In genomic region chr2:191066281-191067233, GRCh38 we compare ENCODE assay signal across 18 cellular contexts. TPM values are rescaled to one million over a fixed set of nuclear protein-coding genes. Genes with fewer than 3 reads are reported as not detected.
DNase-seq lines count a peak whose midpoint lies in the region; TF ChIP-seq lines count a peak whose summit lies in the region.
"Had no signal": no experiment of that assay in that cellular context is flagged by ENCODE, and none has a peak within 500 bp of the region (broad histone marks: within the 10 kb centered on the region; RNA-seq: fewer than 3 reads in every experiment).

No MANE protein-coding gene starts in this region.

- H4K8ac ChIP-seq in neuronal stem cell (ENCODE audit: low read depth, low read length) = no peak overlapping the region

- no peak overlapping the region for H2BK15ac ChIP-seq in neuronal stem cell (ENCODE audit: low read length)

- no peak overlapping the region for H2BK120ac ChIP-seq in neuronal stem cell (ENCODE audit: low read depth, low read length)

- H2BK5ac ChIP-seq in neuronal stem cell (ENCODE audit: low read length) = no peak overlapping the region

- H3K4me2 ChIP-seq in neuronal stem cell (ENCODE audit: insufficient read depth, low read length, poor library complexity, severe bottlenecking) = no peak overlapping the region

- no peaks in the 10 kb centered on the region for H3K4me1 ChIP-seq in neuronal stem cell (ENCODE audit: control insufficient read depth in 2 of 2, insufficient read depth in 1 of 2, low read depth in 1 of 2, low read length in 2 of 2)
- H3K4me1 ChIP-seq: transverse colon had no signal

- no peaks in the 10 kb centered on the region for H3K9me3 ChIP-seq in neuronal stem cell (replicated peaks in 1 of 2; ENCODE audit: control insufficient read depth in 2 of 2, insufficient read depth in 1 of 2, low read depth in 1 of 2, low read length in 2 of 2)
- H3K9me3 ChIP-seq: transverse colon had no signal

- TF ChIP-seq POLR2A in erythroblast (IDR thresholded peaks at IDR 0.05; ENCODE audit: low read length) = no peak

- no peak overlapping the region for H2BK12ac ChIP-seq in neuronal stem cell (ENCODE audit: low read length)

- WGBS in neuronal stem cell (ENCODE audit: extremely low coverage in 2 of 2, insufficient read length in 2 of 2, insufficient replicate concordance in 1 of 2), 2 donors = no CpG with 5 or more reads among the region's 7 CpGs

- H3K4me1 Mint-ChIP-seq in activated T-helper 1 cell treated with anti-CD3 and anti-CD28 coated beads, Interleukin-12 subunit alpha, Interleukin-12 subunit beta, Interleukin-2, Interleukin-4 antibody, amounts not matched to agents 30 ng/mL and 10 ng/mL and 1 ng/mL, durations not matched to agents 14 hours and 24 hours and 36 hours (ENCODE audit: low read depth) = peaks cover 90% of the 10 kb centered on the region
- H3K4me1 Mint-ChIP-seq: nephron had no signal

- H2AFZ ChIP-seq in neuronal stem cell (ENCODE audit: low read length) = peak overlapping the region; percentile 3
- H2AFZ ChIP-seq: GM23338 had no signal

- no peak overlapping the region for H2AK5ac ChIP-seq in neuronal stem cell (ENCODE audit: low read depth, low read length)

- H3K27me3 Mint-ChIP-seq in activated T-helper 1 cell treated with anti-CD3 and anti-CD28 coated beads, Interleukin-12 subunit alpha, Interleukin-12 subunit beta, Interleukin-2, Interleukin-4 antibody, amounts not matched to agents 30 ng/mL and 10 ng/mL and 1 ng/mL, durations not matched to agents 14 hours and 24 hours and 36 hours (ENCODE audit: insufficient read depth) = no peaks in the 10 kb centered on the region

- in situ Hi-C loops in KBM-7 (cut with MboI; ENCODE audit: low pct_unique_long_range_greater_than_20kb, low sequenced_read_pairs) = no loop called here

- no peaks in the 10 kb centered on the region for H3K36me3 ChIP-seq in neuronal stem cell (replicated peaks in 1 of 2; ENCODE audit: control insufficient read depth in 2 of 2, insufficient read depth in 2 of 2, low read length in 2 of 2)
- H3K36me3 ChIP-seq: transverse colon had no signal

- no peak overlapping the region for H3K18ac ChIP-seq in neuronal stem cell (ENCODE audit: low read length)

- intact Hi-C loops in activated T-helper 1 cell treated with anti-CD3 and anti-CD28 coated beads, Interleukin-12 subunit alpha, Interleukin-12 subunit beta, Interleukin-2, Interleukin-4 antibody, amounts not matched to agents 30 ng/mL and 10 ng/mL and 1 ng/mL, durations not matched to agents 14 hours and 24 hours and 36 hours (cut with micrococcal nuclease) = loop anchor here (1.0 to 2.0 kb wide), 3 partner anchors 12 to 84 kb away; partner anchors contain the start of gene STAT4

- peaks cover 2% of the 10 kb centered on the region for H3K9me3 Mint-ChIP-seq in activated T-helper 1 cell treated with anti-CD3 and anti-CD28 coated beads, Interleukin-12 subunit alpha, Interleukin-12 subunit beta, Interleukin-2, Interleukin-4 antibody, amounts not matched to agents 30 ng/mL and 10 ng/mL and 1 ng/mL, durations not matched to agents 14 hours and 24 hours and 36 hours
- H3K9me3 Mint-ChIP-seq: GM23338, nephron had no signal

- no peak overlapping the region for H3K9ac ChIP-seq in neuronal stem cell (ENCODE audit: low read depth, low read length, poor library complexity)

- H3K4me3 Mint-ChIP-seq in activated T-helper 1 cell treated with anti-CD3 and anti-CD28 coated beads, Interleukin-12 subunit alpha, Interleukin-12 subunit beta, Interleukin-2, Interleukin-4 antibody, amounts not matched to agents 30 ng/mL and 10 ng/mL and 1 ng/mL, durations not matched to agents 14 hours and 24 hours and 36 hours = peak overlapping the region; percentile 78
- H3K4me3 Mint-ChIP-seq: GM23338, nephron had no signal

- H4K91ac ChIP-seq in neuronal stem cell (ENCODE audit: low read depth, low read length, poor library complexity) = no peak overlapping the region

- H3K4me3 ChIP-seq in neuronal stem cell (ENCODE audit: low read length in 2 of 2) = no peak overlapping the region
- H3K4me3 ChIP-seq: GM23338, skin epidermis, transverse colon had no signal

- H3K36me3 Mint-ChIP-seq in activated T-helper 1 cell treated with anti-CD3 and anti-CD28 coated beads, Interleukin-12 subunit alpha, Interleukin-12 subunit beta, Interleukin-2, Interleukin-4 antibody, amounts not matched to agents 30 ng/mL and 10 ng/mL and 1 ng/mL, durations not matched to agents 14 hours and 24 hours and 36 hours (ENCODE audit: low read depth) = peaks cover 54% of the 10 kb centered on the region

- H3K4ac ChIP-seq in neuronal stem cell (ENCODE audit: low read length) = no peak overlapping the region

- no peaks in the 10 kb centered on the region for H3K27me3 ChIP-seq in neuronal stem cell (ENCODE audit: control insufficient read depth in 3 of 3, insufficient read depth in 3 of 3, low read depth in 1 of 3, low read length in 3 of 3)
- H3K27me3 ChIP-seq: transverse colon had no signal

- no peak overlapping the region for H3K14ac ChIP-seq in neuronal stem cell (ENCODE audit: low read length)

- no peak overlapping the region for H3K23ac ChIP-seq in neuronal stem cell (ENCODE audit: low read depth, low read length, poor library complexity)

- no peak overlapping the region for H3K27ac ChIP-seq in neuronal stem cell (replicated peaks; ENCODE audit: low read length)

- H3K79me1 ChIP-seq in neuronal stem cell (ENCODE audit: low read depth, low read length) = no peaks in the 10 kb centered on the region

- DNase-seq in NOMO-1 treated with DMSO at 0.1 percent for 48 hours (lab: John Stamatoyannopoulos, UW; ENCODE audit: unreplicated experiment) (peak; percentile 34), NOMO-1 treated with dmso at 0.1 percent for 144 hours (lab: John Stamatoyannopoulos, UW; ENCODE audit: unreplicated experiment) (no peak), KBM-7 (peak; percentile 71), neuronal stem cell (ENCODE audit: low spot score) (no peak), NCI-H1092 treated with DMSO at 0.1 percent for 48 hours (lab: John Stamatoyannopoulos, UW) (no peak), erythroblast (lab: John Stamatoyannopoulos, UW) (no peak), C1 segment of cervical spinal cord (lab: John Stamatoyannopoulos, UW) (no peak)
- DNase-seq in activated T-helper 1 cell treated with anti-CD3 and anti-CD28 coated beads, Interleukin-12 subunit alpha, Interleukin-12 subunit beta, Interleukin-2, Interleukin-4 antibody, amounts not matched to agents 30 ng/mL and 10 ng/mL and 1 ng/mL, durations not matched to agents 14 hours and 24 hours and 36 hours (ENCODE audit: low spot score) = no peak
- DNase-seq: 8988T; activated CD4-positive, alpha-beta T cell treated with anti-CD3 and anti-CD28 coated beads for 48 hours; DMS79; foreskin fibroblast; kidney; NCI-H1694; transverse colon had no signal

- H3K27ac Mint-ChIP-seq in activated T-helper 1 cell treated with anti-CD3 and anti-CD28 coated beads, Interleukin-12 subunit alpha, Interleukin-12 subunit beta, Interleukin-2, Interleukin-4 antibody, amounts not matched to agents 30 ng/mL and 10 ng/mL and 1 ng/mL, durations not matched to agents 14 hours and 24 hours and 36 hours = peak overlapping the region; percentile 79
- H3K27ac Mint-ChIP-seq: GM23338, nephron had no signal

RNA-seq across cellular contexts. Expression of gene STAT1, which starts 52.6 kb away (rescaled TPM):
- total RNA-seq in activated T-helper 1 cell treated with anti-CD3 and anti-CD28 coated beads, Interleukin-12 subunit alpha, Interleukin-12 subunit beta, Interleukin-2, Interleukin-4 antibody, amounts not matched to agents 30 ng/mL and 10 ng/mL and 1 ng/mL, durations not matched to agents 14 hours and 24 hours and 36 hours = 129 and 136 TPM in 2 replicates
- 30.6 TPM for polyA plus RNA-seq in neuronal stem cell (2013, experiment 1 of 2)
- polyA plus RNA-seq in neuronal stem cell (2013, experiment 2 of 2) = 31.1 TPM

Comparison
In these comparisons a context has a peak if more than half of its experiments do, and no peak if none do; other contexts are left out.
1. DNase-seq: peak in NOMO-1 treated with DMSO at 0.1 percent for 48 hours (single experiment) and KBM-7 (single experiment); none in NOMO-1 treated with dmso at 0.1 percent for 144 hours (single experiment), activated T-helper 1 cell treated with anti-CD3 and anti-CD28 coated beads, Interleukin-12 subunit alpha, Interleukin-12 subunit beta, Interleukin-2, Interleukin-4 antibody, amounts not matched to agents 30 ng/mL and 10 ng/mL and 1 ng/mL, durations not matched to agents 14 hours and 24 hours and 36 hours (single experiment), neuronal stem cell (single experiment), NCI-H1092 treated with DMSO at 0.1 percent for 48 hours (single experiment), erythroblast (0 of 2) and C1 segment of cervical spinal cord (0 of 14).